ENCODE assay signal across 2 cellular contexts in the genomic region with DNA sequence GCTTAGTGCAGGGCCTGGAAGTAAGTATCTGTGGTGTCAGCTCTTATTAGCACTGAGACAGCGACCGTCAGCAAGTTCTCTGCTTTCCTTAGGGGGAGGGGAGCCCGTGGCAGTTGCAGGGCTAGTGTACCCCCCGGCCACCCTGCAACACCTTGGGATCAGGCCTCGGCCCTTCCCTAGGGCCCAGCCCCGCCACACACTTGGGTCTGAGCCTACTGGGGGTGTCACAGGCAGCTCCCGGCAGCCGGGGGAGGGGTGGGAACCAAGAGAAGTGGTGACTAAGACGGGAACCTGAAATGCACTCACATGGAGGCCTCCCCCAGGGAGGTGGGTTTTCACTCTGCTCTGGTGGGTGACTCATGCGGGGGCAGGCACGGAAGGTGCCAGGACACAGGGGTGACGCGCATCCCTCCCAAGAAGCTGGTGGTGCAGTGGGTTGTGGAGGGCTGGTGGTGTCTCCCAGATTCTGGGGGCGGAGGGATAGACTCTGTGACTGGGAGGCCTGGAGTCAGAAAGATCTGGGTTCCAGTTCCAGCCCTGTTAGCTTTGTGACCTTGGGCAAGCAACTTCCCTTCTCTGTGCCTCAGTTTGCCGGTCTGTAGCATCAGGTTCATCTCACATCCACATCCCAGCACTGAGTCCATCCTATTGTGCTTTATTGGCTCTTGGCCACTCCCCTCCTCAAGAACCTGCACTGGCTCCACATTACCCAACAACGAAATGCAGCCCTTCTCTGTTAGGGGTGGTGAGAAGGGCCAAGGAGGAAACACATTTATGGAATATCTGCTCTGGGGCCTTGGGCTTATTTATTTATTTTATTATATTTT.
TF ChIP-seq lines count a peak whose summit lies in the region.

No MANE protein-coding gene starts in this region.

TF ChIP-seq in HEK293, 187 proteins besides CTCF, POLR2A, EP300 and RAD21 (continued from another document and continues in another):
- TF ChIP-seq, protein P1, sequence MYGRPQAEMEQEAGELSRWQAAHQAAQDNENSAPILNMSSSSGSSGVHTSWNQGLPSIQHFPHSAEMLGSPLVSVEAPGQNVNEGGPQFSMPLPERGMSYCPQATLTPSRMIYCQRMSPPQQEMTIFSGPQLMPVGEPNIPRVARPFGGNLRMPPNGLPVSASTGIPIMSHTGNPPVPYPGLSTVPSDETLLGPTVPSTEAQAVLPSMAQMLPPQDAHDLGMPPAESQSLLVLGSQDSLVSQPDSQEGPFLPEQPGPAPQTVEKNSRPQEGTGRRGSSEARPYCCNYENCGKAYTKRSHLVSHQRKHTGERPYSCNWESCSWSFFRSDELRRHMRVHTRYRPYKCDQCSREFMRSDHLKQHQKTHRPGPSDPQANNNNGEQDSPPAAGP (tag by site-specific recombination; IDR thresholded peaks at IDR 0.05), result peak; percentile 74
- TF ChIP-seq KLF10 (tag by site-specific recombination; IDR thresholded peaks at IDR 0.05) (no peak), ZNF645 (tag by site-specific recombination; IDR thresholded peaks at IDR 0.05) (no peak), ZNF837 (tag by site-specific recombination; IDR thresholded peaks at IDR 0.05) (no peak), ZNF18 (tag by site-specific recombination; IDR thresholded peaks at IDR 0.05) (no peak), ZNF596 (tag by site-specific recombination; IDR thresholded peaks at IDR 0.05) (no peak), ZIC2 (tag by site-specific recombination; IDR thresholded peaks at IDR 0.05) (peak; percentile 61), ZBTB20 (tag by site-specific recombination; IDR thresholded peaks at IDR 0.05) (peak; percentile 25; the same call in 1 of the 2 replicates), PRDM1 (tag by site-specific recombination; IDR thresholded peaks at IDR 0.05) (peak; percentile 58; the same call in 1 of the 2 replicates), ZNF121 (tag by site-specific recombination; IDR thresholded peaks at IDR 0.05) (peak; percentile 75; the same call in 1 of the 2 replicates)
- TF ChIP-seq, protein P2, sequence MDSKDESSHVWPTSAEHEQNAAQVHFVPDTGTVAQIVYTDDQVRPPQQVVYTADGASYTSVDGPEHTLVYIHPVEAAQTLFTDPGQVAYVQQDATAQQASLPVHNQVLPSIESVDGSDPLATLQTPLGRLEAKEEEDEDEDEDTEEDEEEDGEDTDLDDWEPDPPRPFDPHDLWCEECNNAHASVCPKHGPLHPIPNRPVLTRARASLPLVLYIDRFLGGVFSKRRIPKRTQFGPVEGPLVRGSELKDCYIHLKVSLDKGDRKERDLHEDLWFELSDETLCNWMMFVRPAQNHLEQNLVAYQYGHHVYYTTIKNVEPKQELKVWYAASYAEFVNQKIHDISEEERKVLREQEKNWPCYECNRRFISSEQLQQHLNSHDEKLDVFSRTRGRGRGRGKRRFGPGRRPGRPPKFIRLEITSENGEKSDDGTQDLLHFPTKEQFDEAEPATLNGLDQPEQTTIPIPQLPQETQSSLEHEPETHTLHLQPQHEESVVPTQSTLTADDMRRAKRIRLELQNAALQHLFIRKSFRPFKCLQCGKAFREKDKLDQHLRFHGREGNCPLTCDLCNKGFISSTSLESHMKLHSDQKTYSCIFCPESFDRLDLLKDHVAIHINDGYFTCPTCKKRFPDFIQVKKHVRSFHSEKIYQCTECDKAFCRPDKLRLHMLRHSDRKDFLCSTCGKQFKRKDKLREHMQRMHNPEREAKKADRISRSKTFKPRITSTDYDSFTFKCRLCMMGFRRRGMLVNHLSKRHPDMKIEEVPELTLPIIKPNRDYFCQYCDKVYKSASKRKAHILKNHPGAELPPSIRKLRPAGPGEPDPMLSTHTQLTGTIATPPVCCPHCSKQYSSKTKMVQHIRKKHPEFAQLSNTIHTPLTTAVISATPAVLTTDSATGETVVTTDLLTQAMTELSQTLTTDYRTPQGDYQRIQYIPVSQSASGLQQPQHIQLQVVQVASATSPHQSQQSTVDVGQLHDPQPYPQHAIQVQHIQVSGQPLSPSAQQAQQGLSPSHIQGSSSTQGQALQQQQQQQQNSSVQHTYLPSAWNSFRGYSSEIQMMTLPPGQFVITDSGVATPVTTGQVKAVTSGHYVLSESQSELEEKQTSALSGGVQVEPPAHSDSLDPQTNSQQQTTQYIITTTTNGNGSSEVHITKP (tag by site-specific recombination; IDR thresholded peaks at IDR 0.05), result peak; percentile 85
- TF ChIP-seq, protein P3, sequence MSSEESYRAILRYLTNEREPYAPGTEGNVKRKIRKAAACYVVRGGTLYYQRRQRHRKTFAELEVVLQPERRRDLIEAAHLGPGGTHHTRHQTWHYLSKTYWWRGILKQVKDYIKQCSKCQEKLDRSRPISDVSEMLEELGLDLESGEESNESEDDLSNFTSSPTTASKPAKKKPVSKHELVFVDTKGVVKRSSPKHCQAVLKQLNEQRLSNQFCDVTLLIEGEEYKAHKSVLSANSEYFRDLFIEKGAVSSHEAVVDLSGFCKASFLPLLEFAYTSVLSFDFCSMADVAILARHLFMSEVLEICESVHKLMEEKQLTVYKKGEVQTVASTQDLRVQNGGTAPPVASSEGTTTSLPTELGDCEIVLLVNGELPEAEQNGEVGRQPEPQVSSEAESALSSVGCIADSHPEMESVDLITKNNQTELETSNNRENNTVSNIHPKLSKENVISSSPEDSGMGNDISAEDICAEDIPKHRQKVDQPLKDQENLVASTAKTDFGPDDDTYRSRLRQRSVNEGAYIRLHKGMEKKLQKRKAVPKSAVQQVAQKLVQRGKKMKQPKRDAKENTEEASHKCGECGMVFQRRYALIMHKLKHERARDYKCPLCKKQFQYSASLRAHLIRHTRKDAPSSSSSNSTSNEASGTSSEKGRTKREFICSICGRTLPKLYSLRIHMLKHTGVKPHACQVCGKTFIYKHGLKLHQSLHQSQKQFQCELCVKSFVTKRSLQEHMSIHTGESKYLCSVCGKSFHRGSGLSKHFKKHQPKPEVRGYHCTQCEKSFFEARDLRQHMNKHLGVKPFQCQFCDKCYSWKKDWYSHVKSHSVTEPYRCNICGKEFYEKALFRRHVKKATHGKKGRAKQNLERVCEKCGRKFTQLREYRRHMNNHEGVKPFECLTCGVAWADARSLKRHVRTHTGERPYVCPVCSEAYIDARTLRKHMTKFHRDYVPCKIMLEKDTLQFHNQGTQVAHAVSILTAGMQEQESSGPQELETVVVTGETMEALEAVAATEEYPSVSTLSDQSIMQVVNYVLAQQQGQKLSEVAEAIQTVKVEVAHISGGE (tag by site-specific recombination; conservative IDR thresholded peaks at IDR 0.05; ENCODE audit: low read depth), result no peak

TF ChIP-seq in WTC11, 78 proteins besides CTCF, POLR2A, EP300 and RAD21 (continued from another document):
- TF ChIP-seq, protein P4, sequence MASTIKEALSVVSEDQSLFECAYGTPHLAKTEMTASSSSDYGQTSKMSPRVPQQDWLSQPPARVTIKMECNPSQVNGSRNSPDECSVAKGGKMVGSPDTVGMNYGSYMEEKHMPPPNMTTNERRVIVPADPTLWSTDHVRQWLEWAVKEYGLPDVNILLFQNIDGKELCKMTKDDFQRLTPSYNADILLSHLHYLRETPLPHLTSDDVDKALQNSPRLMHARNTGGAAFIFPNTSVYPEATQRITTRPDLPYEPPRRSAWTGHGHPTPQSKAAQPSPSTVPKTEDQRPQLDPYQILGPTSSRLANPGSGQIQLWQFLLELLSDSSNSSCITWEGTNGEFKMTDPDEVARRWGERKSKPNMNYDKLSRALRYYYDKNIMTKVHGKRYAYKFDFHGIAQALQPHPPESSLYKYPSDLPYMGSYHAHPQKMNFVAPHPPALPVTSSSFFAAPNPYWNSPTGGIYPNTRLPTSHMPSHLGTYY (CRISPR knock-in tag; IDR thresholded peaks at IDR 0.05), result no peak
